ENCODE assay signal across 21 cellular contexts in genomic region chr14:72630374-72630773, GRCh38.
DNase-seq lines count a peak whose midpoint lies in the region; ATAC-seq and TF ChIP-seq lines count a peak whose summit lies in the region.
"Had no signal": no experiment of that assay in that cellular context is flagged by ENCODE, and none has a peak within 500 bp of the region (broad histone marks: within the 10 kb centered on the region; RNA-seq: fewer than 3 reads in every experiment).

No MANE protein-coding gene starts in this region.

- H3K9me3 Mint-ChIP-seq in WTC11 = peaks cover 23% of the 10 kb centered on the region

- no peak overlapping the region for H3K9ac ChIP-seq in colonic mucosa (ENCODE audit: low read depth in 2 of 2, low read length in 2 of 2)
- H3K9ac ChIP-seq: GM23248 had no signal

- H3K27ac ChIP-seq in colonic mucosa (no peak overlapping the region), vagina (no peak overlapping the region), psoas muscle (no peak overlapping the region)
- H3K27ac ChIP-seq: GM23248 had no signal

- H3K4me3 ChIP-seq in colonic mucosa (no peak overlapping the region), vagina (no peak overlapping the region), psoas muscle (no peak overlapping the region)
- H3K4me3 ChIP-seq: GM12878, GM23248 had no signal

- H3K36me3 Mint-ChIP-seq in WTC11 = no peaks in the 10 kb centered on the region
- H3K36me3 Mint-ChIP-seq: CD4-positive, CD25-positive, alpha-beta regulatory T cell; IgD-negative memory B cell had no signal

- CTCF ChIA-PET in WTC11 (lab: Charles Lee) = no interaction called here

- TF ChIP-seq POLR2A in vagina (IDR thresholded peaks at IDR 0.05) = no peak

- H3K27ac Mint-ChIP-seq in WTC11 = no peak overlapping the region
- H3K27ac Mint-ChIP-seq: CD4-positive, CD25-positive, alpha-beta regulatory T cell; IgD-negative memory B cell had no signal

- WGBS in psoas muscle, 3 donors = 85 to 92% (median 92%) methylated on average over 4 of the region's 4 CpGs

- H3K36me3 ChIP-seq in colonic mucosa (no peaks in the 10 kb centered on the region), vagina (no peaks in the 10 kb centered on the region), psoas muscle (ENCODE audit: insufficient read depth in 1 of 2, low read depth in 1 of 2) (no peaks in the 10 kb centered on the region)
- H3K36me3 ChIP-seq: BE2C had no signal

- H3K27me3 ChIP-seq in colonic mucosa = no peaks in the 10 kb centered on the region
- no peaks in the 10 kb centered on the region for H3K27me3 ChIP-seq in vagina
- peaks cover 0 to 2% (median 0%) of the 10 kb centered on the region in 3 donors for H3K27me3 ChIP-seq in psoas muscle (ENCODE audit: insufficient read depth in 3 of 3, low read length in 2 of 3)
- H3K27me3 ChIP-seq: BE2C had no signal

- H3K4me1 Mint-ChIP-seq in WTC11 = no peaks in the 10 kb centered on the region
- H3K4me1 Mint-ChIP-seq: CD8-positive, alpha-beta memory T cell had no signal

- H3K4me1 ChIP-seq in colonic mucosa = no peaks in the 10 kb centered on the region
- no peaks in the 10 kb centered on the region for H3K4me1 ChIP-seq in vagina
- H3K4me1 ChIP-seq in psoas muscle = peaks cover 21% of the 10 kb centered on the region

- intact Hi-C loops in colonic mucosa (cut with DNase I) (no loop called here), vagina (cut with DNase I) (no loop called here), psoas muscle (cut with DNase I) (no loop called here)

- no peak for TF ChIP-seq CTCF in colonic mucosa (IDR thresholded peaks at IDR 0.05)
- no peak for TF ChIP-seq CTCF in vagina (IDR thresholded peaks at IDR 0.05)
- TF ChIP-seq CTCF in psoas muscle (IDR thresholded peaks at IDR 0.05) = no peak
- TF ChIP-seq CTCF in WTC11 (IDR thresholded peaks at IDR 0.05) = no peak

- H3K9me3 ChIP-seq in colonic mucosa (no peaks in the 10 kb centered on the region), vagina (no peaks in the 10 kb centered on the region), psoas muscle (peaks cover 10% of the 10 kb centered on the region)
- H3K9me3 ChIP-seq: BE2C had no signal

- H3K27me3 Mint-ChIP-seq in WTC11 (ENCODE audit: low read depth) = peaks cover 5% of the 10 kb centered on the region; the same call in 1 of the 2 replicates

- DNase-seq in colonic mucosa (peak; percentile 7), ecto neural progenitor cell (ENCODE audit: low spot score) (peak; percentile 6), mesenteric fat pad (ENCODE audit: low spot score) (peak; percentile 33), vagina (ENCODE audit: extremely low spot score in 2 of 2) (peak; percentile 52 to 64), psoas muscle (no peak), WTC11 (ENCODE audit: low spot score) (no peak)
- DNase-seq: ACHN; BE2C; C1 segment of cervical spinal cord; CD4-positive, CD25-positive, alpha-beta regulatory T cell; CD8-positive, alpha-beta memory T cell; COR-L47; DMS 273 treated with DMSO at 0.1 percent for 48 hours; DMS53; DND-41; EL; GM23248; HCEC 1CT had no signal

- H3K4me3 Mint-ChIP-seq in WTC11 = no peak overlapping the region
- H3K4me3 Mint-ChIP-seq: CD4-positive, CD25-positive, alpha-beta regulatory T cell; CD8-positive, alpha-beta memory T cell; IgD-negative memory B cell had no signal

- ATAC-seq in psoas muscle = no peak
- no peak for ATAC-seq in WTC11
- ATAC-seq in HG03521 (IDR thresholded peaks at IDR 0.05; ENCODE audit: unreplicated experiment) = no peak
- ATAC-seq: GM12878 had no signal

- POLR2A ChIA-PET in WTC11 (lab: Charles Lee) = no interaction called here

TF ChIP-seq in WTC11, 78 proteins besides CTCF, POLR2A, EP300 and RAD21:
- TF ChIP-seq NFE2L1 (CRISPR knock-in tag; IDR thresholded peaks at IDR 0.05) (no peak), IRF2 (CRISPR knock-in tag; IDR thresholded peaks at IDR 0.05; ENCODE audit: borderline replicate concordance, low read depth) (no peak), SMAD3 (CRISPR knock-in tag; IDR thresholded peaks at IDR 0.05; ENCODE audit: borderline replicate concordance) (no peak), GRHL2 (CRISPR knock-in tag; IDR thresholded peaks at IDR 0.05; ENCODE audit: insufficient replicate concordance, severe bottlenecking) (no peak), USF2 (CRISPR knock-in tag; IDR thresholded peaks at IDR 0.05) (no peak), TEAD4 (CRISPR knock-in tag; IDR thresholded peaks at IDR 0.05) (no peak), GABPB1 (CRISPR knock-in tag; IDR thresholded peaks at IDR 0.05) (no peak), ZBTB43 (CRISPR knock-in tag; IDR thresholded peaks at IDR 0.05) (no peak), ZNF532 (CRISPR knock-in tag; IDR thresholded peaks at IDR 0.05; ENCODE audit: borderline replicate concordance) (no peak)

Comparison
In these comparisons a context has a peak if more than half of its experiments do, and no peak if none do; other contexts are left out.
1. DNase-seq: peak in colonic mucosa (single experiment), ecto neural progenitor cell (single experiment), mesenteric fat pad (single experiment) and vagina (2 of 2); none in psoas muscle (0 of 2) and WTC11 (single experiment).